ENCODE assay signal across 2 cellular contexts in the genomic region with DNA sequence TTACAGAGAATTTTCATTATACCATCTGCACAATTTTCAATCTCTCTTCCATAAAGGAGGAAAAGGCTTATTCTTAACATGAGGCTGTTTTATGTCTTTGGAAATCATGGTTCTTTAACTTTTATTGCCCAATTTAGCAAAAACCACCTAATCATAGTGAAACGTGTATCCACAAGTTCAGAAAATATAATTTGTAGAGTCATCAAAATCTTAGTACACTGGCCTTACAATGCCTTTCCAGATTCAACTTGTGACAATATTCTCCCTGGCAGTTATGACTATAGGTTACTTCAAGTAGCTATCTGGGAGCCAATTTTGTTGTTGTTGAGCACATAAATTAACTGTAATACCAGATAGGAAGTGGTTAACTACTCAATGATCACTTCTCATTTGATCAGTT.
TF ChIP-seq lines count a peak whose summit lies in the region.

No MANE protein-coding gene starts in this region.

TF ChIP-seq in HepG2, 621 proteins besides CTCF, POLR2A, EP300 and RAD21:
- TF ChIP-seq ZMYM2 (CRISPR knock-in tag; IDR thresholded peaks at IDR 0.05) (no peak), ZNF232 (CRISPR knock-in tag; IDR thresholded peaks at IDR 0.05; ENCODE audit: borderline replicate concordance) (no peak), NFE2L2 (IDR thresholded peaks at IDR 0.05; ENCODE audit: low read length) (no peak), SOX13 (IDR thresholded peaks at IDR 0.05) (no peak), SOX13 (CRISPR knock-in tag; conservative IDR thresholded peaks at IDR 0.05 in 1 of 2, IDR thresholded peaks at IDR 0.05 in 1 of 2) (no peak), DBP (CRISPR knock-in tag; IDR thresholded peaks at IDR 0.05; ENCODE audit: not compliant biosample characterization) (no peak), PLRG1 (conservative IDR thresholded peaks at IDR 0.05) (no peak), ZNF331 (CRISPR knock-in tag; IDR thresholded peaks at IDR 0.05) (no peak), ZNF605 (CRISPR knock-in tag; IDR thresholded peaks at IDR 0.05) (no peak), MAFK (conservative IDR thresholded peaks at IDR 0.05 in 1 of 2, IDR thresholded peaks at IDR 0.05 in 1 of 2; ENCODE audit: low read length in 2 of 2) (peak; percentile 80 to 85), ZBTB43 (CRISPR knock-in tag; conservative IDR thresholded peaks at IDR 0.05) (no peak), MAFF (IDR thresholded peaks at IDR 0.05; ENCODE audit: low read depth, low read length) (peak; percentile 76), ZNF12 (CRISPR knock-in tag; IDR thresholded peaks at IDR 0.05) (no peak)
- TF ChIP-seq, protein P1, sequence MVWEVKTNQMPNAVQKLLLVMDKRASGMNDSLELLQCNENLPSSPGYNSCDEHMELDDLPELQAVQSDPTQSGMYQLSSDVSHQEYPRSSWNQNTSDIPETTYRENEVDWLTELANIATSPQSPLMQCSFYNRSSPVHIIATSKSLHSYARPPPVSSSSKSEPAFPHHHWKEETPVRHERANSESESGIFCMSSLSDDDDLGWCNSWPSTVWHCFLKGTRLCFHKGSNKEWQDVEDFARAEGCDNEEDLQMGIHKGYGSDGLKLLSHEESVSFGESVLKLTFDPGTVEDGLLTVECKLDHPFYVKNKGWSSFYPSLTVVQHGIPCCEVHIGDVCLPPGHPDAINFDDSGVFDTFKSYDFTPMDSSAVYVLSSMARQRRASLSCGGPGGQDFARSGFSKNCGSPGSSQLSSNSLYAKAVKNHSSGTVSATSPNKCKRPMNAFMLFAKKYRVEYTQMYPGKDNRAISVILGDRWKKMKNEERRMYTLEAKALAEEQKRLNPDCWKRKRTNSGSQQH (CRISPR knock-in tag; IDR thresholded peaks at IDR 0.05; ENCODE audit: low read depth): no peak
- TF ChIP-seq, protein P2, sequence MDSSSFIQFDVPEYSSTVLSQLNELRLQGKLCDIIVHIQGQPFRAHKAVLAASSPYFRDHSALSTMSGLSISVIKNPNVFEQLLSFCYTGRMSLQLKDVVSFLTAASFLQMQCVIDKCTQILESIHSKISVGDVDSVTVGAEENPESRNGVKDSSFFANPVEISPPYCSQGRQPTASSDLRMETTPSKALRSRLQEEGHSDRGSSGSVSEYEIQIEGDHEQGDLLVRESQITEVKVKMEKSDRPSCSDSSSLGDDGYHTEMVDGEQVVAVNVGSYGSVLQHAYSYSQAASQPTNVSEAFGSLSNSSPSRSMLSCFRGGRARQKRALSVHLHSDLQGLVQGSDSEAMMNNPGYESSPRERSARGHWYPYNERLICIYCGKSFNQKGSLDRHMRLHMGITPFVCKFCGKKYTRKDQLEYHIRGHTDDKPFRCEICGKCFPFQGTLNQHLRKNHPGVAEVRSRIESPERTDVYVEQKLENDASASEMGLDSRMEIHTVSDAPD (CRISPR knock-in tag; IDR thresholded peaks at IDR 0.05): no peak

TF ChIP-seq in HEK293T, 16 proteins besides CTCF, POLR2A, EP300 and RAD21:
- TF ChIP-seq ELF4 (IDR thresholded peaks at IDR 0.05) (no peak), NFRKB (IDR thresholded peaks at IDR 0.05) (no peak), FOXK2 (IDR thresholded peaks at IDR 0.05) (no peak), TARDBP (IDR thresholded peaks at IDR 0.05) (no peak), HDGF (IDR thresholded peaks at IDR 0.05; ENCODE audit: borderline replicate concordance) (no peak), ZNF384 (IDR thresholded peaks at IDR 0.05) (no peak), BHLHE40 (IDR thresholded peaks at IDR 0.05; ENCODE audit: borderline replicate concordance) (no peak), SP1 (IDR thresholded peaks at IDR 0.05) (no peak), L3MBTL2 (conservative IDR thresholded peaks at IDR 0.05) (no peak), LEF1 (IDR thresholded peaks at IDR 0.05; ENCODE audit: borderline replicate concordance) (no peak), CTBP1 (IDR thresholded peaks at IDR 0.05; ENCODE audit: borderline replicate concordance) (no peak), FOXA1 (IDR thresholded peaks at IDR 0.05) (no peak), FOXM1 (IDR thresholded peaks at IDR 0.05; ENCODE audit: borderline replicate concordance) (no peak), SUZ12 (IDR thresholded peaks at IDR 0.05) (no peak), ARNT (IDR thresholded peaks at IDR 0.05) (no peak)
- TF ChIP-seq, protein P3, sequence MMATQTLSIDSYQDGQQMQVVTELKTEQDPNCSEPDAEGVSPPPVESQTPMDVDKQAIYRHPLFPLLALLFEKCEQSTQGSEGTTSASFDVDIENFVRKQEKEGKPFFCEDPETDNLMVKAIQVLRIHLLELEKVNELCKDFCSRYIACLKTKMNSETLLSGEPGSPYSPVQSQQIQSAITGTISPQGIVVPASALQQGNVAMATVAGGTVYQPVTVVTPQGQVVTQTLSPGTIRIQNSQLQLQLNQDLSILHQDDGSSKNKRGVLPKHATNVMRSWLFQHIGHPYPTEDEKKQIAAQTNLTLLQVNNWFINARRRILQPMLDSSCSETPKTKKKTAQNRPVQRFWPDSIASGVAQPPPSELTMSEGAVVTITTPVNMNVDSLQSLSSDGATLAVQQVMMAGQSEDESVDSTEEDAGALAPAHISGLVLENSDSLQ (IDR thresholded peaks at IDR 0.05): no peak
